ENCODE assay signal across 1 cellular context in the genomic region with DNA sequence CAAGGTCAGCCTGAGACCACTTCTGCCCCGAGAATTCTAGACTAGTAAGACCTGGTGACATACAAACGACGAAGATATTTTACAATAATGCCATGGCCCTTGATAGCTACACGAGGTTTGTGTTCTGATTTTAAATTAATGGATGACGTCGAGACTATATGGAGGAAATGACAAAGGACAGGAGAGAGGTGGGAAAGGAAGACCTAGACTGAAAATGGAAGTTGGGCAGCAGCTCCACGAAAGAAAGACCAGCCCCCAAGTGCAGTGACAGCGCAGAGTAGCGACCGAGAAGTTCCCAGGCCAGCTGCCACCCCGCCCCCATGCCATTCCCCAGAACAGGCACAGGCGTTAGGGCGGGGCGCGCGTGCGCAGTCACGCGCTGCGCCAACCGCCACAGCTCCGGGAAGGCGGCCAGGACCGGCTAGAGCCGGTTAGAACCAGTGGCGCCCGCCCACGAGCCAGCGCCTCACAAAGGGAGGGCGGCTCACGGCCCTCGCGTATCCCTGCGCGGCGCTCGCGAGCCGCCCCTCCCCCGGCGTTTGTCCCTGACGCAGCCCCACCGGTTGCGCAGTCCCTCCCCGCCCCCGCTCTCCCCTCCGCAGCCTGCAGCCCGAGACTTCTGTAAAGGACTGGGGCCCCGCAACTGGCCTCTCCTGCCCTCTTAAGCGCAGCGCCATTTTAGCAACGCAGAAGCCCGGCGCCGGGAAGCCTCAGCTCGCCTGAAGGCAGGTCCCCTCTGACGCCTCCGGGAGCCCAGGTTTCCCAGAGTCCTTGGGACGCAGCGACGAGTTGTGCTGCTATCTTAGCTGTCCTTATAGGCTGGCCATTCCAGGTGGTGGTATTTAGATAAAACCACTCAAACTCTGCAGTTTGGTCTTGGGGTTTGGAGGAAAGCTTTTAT.
TF ChIP-seq lines count a peak whose summit lies in the region.

No MANE protein-coding gene starts in this region.

TF ChIP-seq in HEK293, 187 proteins besides CTCF, POLR2A, EP300 and RAD21 (continued from another document and continues in another):
- TF ChIP-seq, protein P1, sequence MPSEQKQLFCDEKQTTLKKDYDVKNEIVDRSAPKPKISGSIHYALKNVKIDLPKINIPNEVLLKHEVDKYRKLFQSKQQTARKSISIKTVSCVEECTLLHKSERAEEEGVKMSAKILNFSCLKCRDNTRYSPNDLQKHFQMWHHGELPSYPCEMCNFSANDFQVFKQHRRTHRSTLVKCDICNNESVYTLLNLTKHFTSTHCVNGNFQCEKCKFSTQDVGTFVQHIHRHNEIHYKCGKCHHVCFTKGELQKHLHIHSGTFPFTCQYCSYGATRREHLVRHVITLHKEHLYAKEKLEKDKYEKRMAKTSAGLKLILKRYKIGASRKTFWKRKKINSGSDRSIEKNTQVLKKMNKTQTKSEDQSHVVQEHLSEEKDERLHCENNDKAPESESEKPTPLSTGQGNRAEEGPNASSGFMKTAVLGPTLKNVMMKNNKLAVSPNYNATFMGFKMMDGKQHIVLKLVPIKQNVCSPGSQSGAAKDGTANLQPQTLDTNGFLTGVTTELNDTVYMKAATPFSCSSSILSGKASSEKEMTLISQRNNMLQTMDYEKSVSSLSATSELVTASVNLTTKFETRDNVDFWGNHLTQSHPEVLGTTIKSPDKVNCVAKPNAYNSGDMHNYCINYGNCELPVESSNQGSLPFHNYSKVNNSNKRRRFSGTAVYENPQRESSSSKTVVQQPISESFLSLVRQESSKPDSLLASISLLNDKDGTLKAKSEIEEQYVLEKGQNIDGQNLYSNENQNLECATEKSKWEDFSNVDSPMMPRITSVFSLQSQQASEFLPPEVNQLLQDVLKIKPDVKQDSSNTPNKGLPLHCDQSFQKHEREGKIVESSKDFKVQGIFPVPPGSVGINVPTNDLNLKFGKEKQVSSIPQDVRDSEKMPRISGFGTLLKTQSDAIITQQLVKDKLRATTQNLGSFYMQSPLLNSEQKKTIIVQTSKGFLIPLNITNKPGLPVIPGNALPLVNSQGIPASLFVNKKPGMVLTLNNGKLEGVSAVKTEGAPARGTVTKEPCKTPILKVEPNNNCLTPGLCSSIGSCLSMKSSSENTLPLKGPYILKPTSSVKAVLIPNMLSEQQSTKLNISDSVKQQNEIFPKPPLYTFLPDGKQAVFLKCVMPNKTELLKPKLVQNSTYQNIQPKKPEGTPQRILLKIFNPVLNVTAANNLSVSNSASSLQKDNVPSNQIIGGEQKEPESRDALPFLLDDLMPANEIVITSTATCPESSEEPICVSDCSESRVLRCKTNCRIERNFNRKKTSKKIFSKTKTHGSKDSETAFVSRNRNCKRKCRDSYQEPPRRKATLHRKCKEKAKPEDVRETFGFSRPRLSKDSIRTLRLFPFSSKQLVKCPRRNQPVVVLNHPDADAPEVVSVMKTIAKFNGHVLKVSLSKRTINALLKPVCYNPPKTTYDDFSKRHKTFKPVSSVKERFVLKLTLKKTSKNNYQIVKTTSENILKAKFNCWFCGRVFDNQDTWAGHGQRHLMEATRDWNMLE (tag by site-specific recombination; conservative IDR thresholded peaks at IDR 0.05; ENCODE audit: low read depth) = no peak
- TF ChIP-seq ZBTB20 (tag by site-specific recombination; IDR thresholded peaks at IDR 0.05) (peak; percentile 88), ZFP41 (tag by site-specific recombination; IDR thresholded peaks at IDR 0.05; ENCODE audit: borderline replicate concordance) (no peak), ZNF184 (tag by site-specific recombination; IDR thresholded peaks at IDR 0.05) (0 out of 2 replicates have a peak, but pooled peaks have one; percentile 37), ZNF274 (IDR thresholded peaks at IDR 0.05; ENCODE audit: low read length) (no peak), ZNF274 (tag by site-specific recombination; IDR thresholded peaks at IDR 0.05; ENCODE audit: borderline replicate concordance) (no peak), GLIS2 (tag by site-specific recombination; IDR thresholded peaks at IDR 0.05) (peak; percentile 90), ZNF112 (tag by site-specific recombination; IDR thresholded peaks at IDR 0.05) (no peak), MZF1 (tag by site-specific recombination; IDR thresholded peaks at IDR 0.05; ENCODE audit: borderline replicate concordance) (no peak), ZNF114 (tag by site-specific recombination; IDR thresholded peaks at IDR 0.05) (no peak), HOXC10 (CRISPR knock-in tag; IDR thresholded peaks at IDR 0.05) (no peak), ZNF660 (tag by site-specific recombination; IDR thresholded peaks at IDR 0.05) (peak; percentile 67; the same call in 1 of the 2 replicates), ZNF292 (tag by site-specific recombination; IDR thresholded peaks at IDR 0.05; ENCODE audit: borderline replicate concordance, low read depth) (no peak), HOXD13 (CRISPR knock-in tag; IDR thresholded peaks at IDR 0.05; ENCODE audit: borderline replicate concordance) (no peak), ZNF792 (tag by site-specific recombination; IDR thresholded peaks at IDR 0.05) (no peak), ZNF146 (tag by site-specific recombination; IDR thresholded peaks at IDR 0.05) (peak; percentile 48), SP3 (tag by site-specific recombination; IDR thresholded peaks at IDR 0.05) (peak; percentile 85), ZNF121 (tag by site-specific recombination; IDR thresholded peaks at IDR 0.05) (no peak), ZNF202 (tag by site-specific recombination; IDR thresholded peaks at IDR 0.05; ENCODE audit: borderline replicate concordance) (no peak), ZBTB48 (tag by site-specific recombination; IDR thresholded peaks at IDR 0.05) (0 out of 2 replicates have a peak, but pooled peaks have one; percentile 16), ZNF394 (tag by site-specific recombination; IDR thresholded peaks at IDR 0.05; ENCODE audit: borderline replicate concordance) (peak; percentile 70; the same call in 1 of the 2 replicates), ZNF677 (tag by site-specific recombination; IDR thresholded peaks at IDR 0.05) (no peak), ZNF169 (tag by site-specific recombination; IDR thresholded peaks at IDR 0.05) (no peak), ZFP69B (tag by site-specific recombination; IDR thresholded peaks at IDR 0.05) (peak; percentile 86), OSR2 (tag by site-specific recombination; IDR thresholded peaks at IDR 0.05) (0 out of 2 replicates have a peak, but pooled peaks have one; percentile 24), ZNF175 (tag by site-specific recombination; IDR thresholded peaks at IDR 0.05) (no peak), IKZF3 (tag by site-specific recombination; IDR thresholded peaks at IDR 0.05) (no peak), SALL2 (tag by site-specific recombination; IDR thresholded peaks at IDR 0.05; ENCODE audit: borderline replicate concordance) (no peak), KLF9 (tag by site-specific recombination; IDR thresholded peaks at IDR 0.05; ENCODE audit: low read depth) (peak; percentile 91)
- TF ChIP-seq, protein P2, sequence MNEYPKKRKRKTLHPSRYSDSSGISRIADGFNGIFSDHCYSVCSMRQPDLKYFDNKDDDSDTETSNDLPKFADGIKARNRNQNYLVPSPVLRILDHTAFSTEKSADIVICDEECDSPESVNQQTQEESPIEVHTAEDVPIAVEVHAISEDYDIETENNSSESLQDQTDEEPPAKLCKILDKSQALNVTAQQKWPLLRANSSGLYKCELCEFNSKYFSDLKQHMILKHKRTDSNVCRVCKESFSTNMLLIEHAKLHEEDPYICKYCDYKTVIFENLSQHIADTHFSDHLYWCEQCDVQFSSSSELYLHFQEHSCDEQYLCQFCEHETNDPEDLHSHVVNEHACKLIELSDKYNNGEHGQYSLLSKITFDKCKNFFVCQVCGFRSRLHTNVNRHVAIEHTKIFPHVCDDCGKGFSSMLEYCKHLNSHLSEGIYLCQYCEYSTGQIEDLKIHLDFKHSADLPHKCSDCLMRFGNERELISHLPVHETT (tag by site-specific recombination; IDR thresholded peaks at IDR 0.05) = no peak
- TF ChIP-seq, protein P3, sequence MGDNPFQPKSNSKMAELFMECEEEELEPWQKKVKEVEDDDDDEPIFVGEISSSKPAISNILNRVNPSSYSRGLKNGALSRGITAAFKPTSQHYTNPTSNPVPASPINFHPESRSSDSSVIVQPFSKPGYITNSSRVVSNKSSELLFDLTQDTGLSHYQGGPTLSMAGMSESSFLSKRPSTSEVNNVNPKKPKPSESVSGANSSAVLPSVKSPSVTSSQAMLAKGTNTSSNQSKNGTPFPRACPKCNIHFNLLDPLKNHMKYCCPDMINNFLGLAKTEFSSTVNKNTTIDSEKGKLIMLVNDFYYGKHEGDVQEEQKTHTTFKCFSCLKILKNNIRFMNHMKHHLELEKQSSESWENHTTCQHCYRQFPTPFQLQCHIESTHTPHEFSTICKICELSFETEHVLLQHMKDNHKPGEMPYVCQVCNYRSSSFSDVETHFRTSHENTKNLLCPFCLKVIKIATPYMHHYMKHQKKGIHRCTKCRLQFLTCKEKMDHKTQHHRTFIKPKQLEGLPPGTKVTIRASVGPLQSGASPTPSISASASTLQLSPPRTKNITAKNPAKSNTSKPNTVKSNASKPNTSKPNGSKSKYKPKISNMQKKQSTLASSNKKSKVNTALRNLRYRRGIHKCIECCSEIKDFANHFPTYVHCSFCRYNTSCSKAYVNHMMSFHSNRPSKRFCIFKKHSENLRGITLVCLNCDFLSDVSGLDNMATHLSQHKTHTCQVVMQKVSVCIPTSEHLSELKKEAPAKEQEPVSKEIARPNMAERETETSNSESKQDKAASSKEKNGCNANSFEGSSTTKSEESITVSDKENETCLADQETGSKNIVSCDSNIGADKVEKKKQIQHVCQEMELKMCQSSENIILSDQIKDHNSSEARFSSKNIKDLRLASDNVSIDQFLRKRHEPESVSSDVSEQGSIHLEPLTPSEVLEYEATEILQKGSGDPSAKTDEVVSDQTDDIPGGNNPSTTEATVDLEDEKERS (tag by site-specific recombination; IDR thresholded peaks at IDR 0.05) = no peak
- TF ChIP-seq, protein P4, sequence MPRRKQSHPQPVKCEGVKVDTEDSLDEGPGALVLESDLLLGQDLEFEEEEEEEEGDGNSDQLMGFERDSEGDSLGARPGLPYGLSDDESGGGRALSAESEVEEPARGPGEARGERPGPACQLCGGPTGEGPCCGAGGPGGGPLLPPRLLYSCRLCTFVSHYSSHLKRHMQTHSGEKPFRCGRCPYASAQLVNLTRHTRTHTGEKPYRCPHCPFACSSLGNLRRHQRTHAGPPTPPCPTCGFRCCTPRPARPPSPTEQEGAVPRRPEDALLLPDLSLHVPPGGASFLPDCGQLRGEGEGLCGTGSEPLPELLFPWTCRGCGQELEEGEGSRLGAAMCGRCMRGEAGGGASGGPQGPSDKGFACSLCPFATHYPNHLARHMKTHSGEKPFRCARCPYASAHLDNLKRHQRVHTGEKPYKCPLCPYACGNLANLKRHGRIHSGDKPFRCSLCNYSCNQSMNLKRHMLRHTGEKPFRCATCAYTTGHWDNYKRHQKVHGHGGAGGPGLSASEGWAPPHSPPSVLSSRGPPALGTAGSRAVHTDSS (tag by site-specific recombination; IDR thresholded peaks at IDR 0.05) = no peak
- TF ChIP-seq, protein P5, sequence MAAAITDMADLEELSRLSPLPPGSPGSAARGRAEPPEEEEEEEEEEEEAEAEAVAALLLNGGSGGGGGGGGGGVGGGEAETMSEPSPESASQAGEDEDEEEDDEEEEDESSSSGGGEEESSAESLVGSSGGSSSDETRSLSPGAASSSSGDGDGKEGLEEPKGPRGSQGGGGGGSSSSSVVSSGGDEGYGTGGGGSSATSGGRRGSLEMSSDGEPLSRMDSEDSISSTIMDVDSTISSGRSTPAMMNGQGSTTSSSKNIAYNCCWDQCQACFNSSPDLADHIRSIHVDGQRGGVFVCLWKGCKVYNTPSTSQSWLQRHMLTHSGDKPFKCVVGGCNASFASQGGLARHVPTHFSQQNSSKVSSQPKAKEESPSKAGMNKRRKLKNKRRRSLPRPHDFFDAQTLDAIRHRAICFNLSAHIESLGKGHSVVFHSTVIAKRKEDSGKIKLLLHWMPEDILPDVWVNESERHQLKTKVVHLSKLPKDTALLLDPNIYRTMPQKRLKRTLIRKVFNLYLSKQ (tag by site-specific recombination; IDR thresholded peaks at IDR 0.05; ENCODE audit: borderline replicate concordance) = no peak
- TF ChIP-seq, protein P6, sequence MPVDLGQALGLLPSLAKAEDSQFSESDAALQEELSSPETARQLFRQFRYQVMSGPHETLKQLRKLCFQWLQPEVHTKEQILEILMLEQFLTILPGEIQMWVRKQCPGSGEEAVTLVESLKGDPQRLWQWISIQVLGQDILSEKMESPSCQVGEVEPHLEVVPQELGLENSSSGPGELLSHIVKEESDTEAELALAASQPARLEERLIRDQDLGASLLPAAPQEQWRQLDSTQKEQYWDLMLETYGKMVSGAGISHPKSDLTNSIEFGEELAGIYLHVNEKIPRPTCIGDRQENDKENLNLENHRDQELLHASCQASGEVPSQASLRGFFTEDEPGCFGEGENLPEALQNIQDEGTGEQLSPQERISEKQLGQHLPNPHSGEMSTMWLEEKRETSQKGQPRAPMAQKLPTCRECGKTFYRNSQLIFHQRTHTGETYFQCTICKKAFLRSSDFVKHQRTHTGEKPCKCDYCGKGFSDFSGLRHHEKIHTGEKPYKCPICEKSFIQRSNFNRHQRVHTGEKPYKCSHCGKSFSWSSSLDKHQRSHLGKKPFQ (tag by site-specific recombination; IDR thresholded peaks at IDR 0.05) = no peak
- TF ChIP-seq, protein P7, sequence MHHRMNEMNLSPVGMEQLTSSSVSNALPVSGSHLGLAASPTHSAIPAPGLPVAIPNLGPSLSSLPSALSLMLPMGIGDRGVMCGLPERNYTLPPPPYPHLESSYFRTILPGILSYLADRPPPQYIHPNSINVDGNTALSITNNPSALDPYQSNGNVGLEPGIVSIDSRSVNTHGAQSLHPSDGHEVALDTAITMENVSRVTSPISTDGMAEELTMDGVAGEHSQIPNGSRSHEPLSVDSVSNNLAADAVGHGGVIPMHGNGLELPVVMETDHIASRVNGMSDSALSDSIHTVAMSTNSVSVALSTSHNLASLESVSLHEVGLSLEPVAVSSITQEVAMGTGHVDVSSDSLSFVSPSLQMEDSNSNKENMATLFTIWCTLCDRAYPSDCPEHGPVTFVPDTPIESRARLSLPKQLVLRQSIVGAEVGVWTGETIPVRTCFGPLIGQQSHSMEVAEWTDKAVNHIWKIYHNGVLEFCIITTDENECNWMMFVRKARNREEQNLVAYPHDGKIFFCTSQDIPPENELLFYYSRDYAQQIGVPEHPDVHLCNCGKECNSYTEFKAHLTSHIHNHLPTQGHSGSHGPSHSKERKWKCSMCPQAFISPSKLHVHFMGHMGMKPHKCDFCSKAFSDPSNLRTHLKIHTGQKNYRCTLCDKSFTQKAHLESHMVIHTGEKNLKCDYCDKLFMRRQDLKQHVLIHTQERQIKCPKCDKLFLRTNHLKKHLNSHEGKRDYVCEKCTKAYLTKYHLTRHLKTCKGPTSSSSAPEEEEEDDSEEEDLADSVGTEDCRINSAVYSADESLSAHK (tag by site-specific recombination; IDR thresholded peaks at IDR 0.05) = no peak
- TF ChIP-seq, protein P8, sequence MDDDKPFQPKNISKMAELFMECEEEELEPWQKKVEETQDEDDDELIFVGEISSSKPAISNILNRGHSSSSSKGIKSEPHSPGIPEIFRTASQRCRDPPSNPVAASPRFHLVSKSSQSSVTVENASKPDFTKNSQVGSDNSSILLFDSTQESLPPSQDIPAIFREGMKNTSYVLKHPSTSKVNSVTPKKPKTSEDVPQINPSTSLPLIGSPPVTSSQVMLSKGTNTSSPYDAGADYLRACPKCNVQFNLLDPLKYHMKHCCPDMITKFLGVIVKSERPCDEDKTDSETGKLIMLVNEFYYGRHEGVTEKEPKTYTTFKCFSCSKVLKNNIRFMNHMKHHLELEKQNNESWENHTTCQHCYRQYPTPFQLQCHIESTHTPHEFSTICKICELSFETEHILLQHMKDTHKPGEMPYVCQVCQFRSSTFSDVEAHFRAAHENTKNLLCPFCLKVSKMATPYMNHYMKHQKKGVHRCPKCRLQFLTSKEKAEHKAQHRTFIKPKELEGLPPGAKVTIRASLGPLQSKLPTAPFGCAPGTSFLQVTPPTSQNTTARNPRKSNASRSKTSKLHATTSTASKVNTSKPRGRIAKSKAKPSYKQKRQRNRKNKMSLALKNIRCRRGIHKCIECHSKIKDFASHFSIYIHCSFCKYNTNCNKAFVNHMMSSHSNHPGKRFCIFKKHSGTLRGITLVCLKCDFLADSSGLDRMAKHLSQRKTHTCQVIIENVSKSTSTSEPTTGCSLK (tag by site-specific recombination; IDR thresholded peaks at IDR 0.05) = no peak
